Comparison of ENCODE assay signal across 21 cellular contexts in the genomic region with DNA sequence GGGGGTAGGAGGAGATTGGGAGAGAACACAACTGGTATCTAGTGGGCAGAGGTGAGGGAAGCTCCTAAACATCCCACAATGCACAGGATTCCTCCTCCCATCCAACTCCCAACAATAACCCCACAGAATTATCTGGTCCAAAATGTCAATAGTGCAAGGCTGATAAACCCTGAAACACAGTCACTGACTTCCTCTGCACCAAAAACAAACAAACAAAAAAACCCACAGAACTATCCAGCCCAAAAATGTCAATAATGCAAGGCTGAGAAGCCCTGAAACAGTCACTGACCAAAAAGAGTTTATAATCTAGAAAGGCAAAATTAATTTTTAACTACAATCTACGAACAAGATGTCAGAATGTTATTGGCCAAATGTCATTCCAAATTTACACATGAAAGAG. TPM values are rescaled to one million over a fixed set of nuclear protein-coding genes. Genes with fewer than 3 reads are reported as not detected.
A peak's percentile ranks its signal among the peaks of the same experiment; 100 is the strongest.
DNase-seq lines count a peak whose midpoint lies in the region; ATAC-seq, FAIRE-seq and TF ChIP-seq lines count a peak whose summit lies in the region.
"Had no signal": no experiment of that assay in that cellular context is flagged by ENCODE, and none has a peak within 500 bp of the region (broad histone marks: within the 10 kb centered on the region; RNA-seq: fewer than 3 reads in every experiment).

No MANE protein-coding gene starts in this region.

- BruUV-seq in HepG2 (replicated peaks; lab: Mats Ljungman, UMichigan) = no TSS peak

- no peak overlapping the region for H3K4me3 ChIP-seq in CD8-positive, alpha-beta memory T cell (ENCODE audit: low read length)
- H3K4me3 ChIP-seq in HepG2 (replicated peaks in 1 of 3; ENCODE audit: insufficient read depth in 1 of 3, low read depth in 2 of 3, low read length in 3 of 3) (no peak overlapping the region), BE2C (ENCODE audit: low read depth, low read length) (no peak overlapping the region)
- H3K4me3 ChIP-seq: body of pancreas, esophagus squamous epithelium, gastroesophageal sphincter, GM23248, spleen, tibial artery had no signal

- no peak for TF ChIP-seq POLR2A in HepG2 (IDR thresholded peaks at IDR 0.05; ENCODE audit: insufficient read depth in 1 of 2, low read depth in 2 of 2, low read length in 2 of 2)

- peak overlapping the region; percentile 67 for H3K27ac Mint-ChIP-seq in CD4-positive, alpha-beta T cell
- peak overlapping the region in 5 of 8 donors; percentile 3 to 77 (median 42) for H3K27ac Mint-ChIP-seq in CD8-positive, alpha-beta memory T cell
- peak overlapping the region; percentile 41 for H3K27ac Mint-ChIP-seq in T-helper 17 cell
- H3K27ac Mint-ChIP-seq: effector memory CD8-positive, alpha-beta T cell; stimulated activated naive CD8-positive, alpha-beta T cell treated with anti-CD3 and anti-CD28 coated beads, Interleukin-15, Interleukin-2, amounts not matched to agents 100 ng/mL and 50 ng/mL, for 24 hours had no signal

- POLR2A ChIA-PET in CD4-positive, alpha-beta T cell (lab: Charles Lee) = no interaction called here
- POLR2A ChIA-PET in CD8-positive, alpha-beta memory T cell (lab: Charles Lee) = no interaction called here
- POLR2A ChIA-PET in HepG2 (lab: Yijun Ruan, JAX) = no interaction called here

- ATAC-seq in CD4-positive, alpha-beta T cell (ENCODE audit: poor library complexity) = no peak
- ATAC-seq in T-helper 17 cell (no peak), HepG2 (peak; percentile 80), GM18868 (IDR thresholded peaks at IDR 0.05; ENCODE audit: unreplicated experiment) (no peak), HG03095 (IDR thresholded peaks at IDR 0.05; ENCODE audit: unreplicated experiment) (no peak)
- ATAC-seq: body of pancreas; effector memory CD8-positive, alpha-beta T cell; gastroesophageal sphincter had no signal

- no peak for TF ChIP-seq RAD21 in HepG2 (CRISPR knock-in tag; IDR thresholded peaks at IDR 0.05)

- H3K79me2 ChIP-seq in HepG2 (ENCODE audit: insufficient read depth, low read length) = peaks cover 26% of the 10 kb centered on the region

- H3K9me3 ChIP-seq in CD4-positive, alpha-beta T cell (ENCODE audit: control insufficient read depth, low read length) = no peaks in the 10 kb centered on the region
- no peaks in the 10 kb centered on the region for H3K9me3 ChIP-seq in CD8-positive, alpha-beta memory T cell (ENCODE audit: low read length)
- no peaks in the 10 kb centered on the region for H3K9me3 ChIP-seq in T-helper 17 cell (ENCODE audit: control insufficient read depth, low read length, poor library complexity, severe bottlenecking)
- H3K9me3 ChIP-seq in HepG2 (ENCODE audit: low read length) = no peaks in the 10 kb centered on the region
- no peaks in the 10 kb centered on the region for H3K9me3 ChIP-seq in BE2C
- H3K9me3 ChIP-seq: body of pancreas, esophagus squamous epithelium, gastroesophageal sphincter, spleen, tibial artery had no signal

- H3K9ac ChIP-seq in HepG2 (ENCODE audit: insufficient read depth, low read depth, low read length) = no peak overlapping the region
- H3K9ac ChIP-seq: GM23248 had no signal

- H3K27me3 Mint-ChIP-seq in CD4-positive, alpha-beta T cell = no peaks in the 10 kb centered on the region
- no peaks in the 10 kb centered on the region for H3K27me3 Mint-ChIP-seq in CD8-positive, alpha-beta memory T cell
- no peaks in the 10 kb centered on the region for H3K27me3 Mint-ChIP-seq in T-helper 17 cell
- H3K27me3 Mint-ChIP-seq: effector memory CD8-positive, alpha-beta T cell; stimulated activated naive CD8-positive, alpha-beta T cell treated with anti-CD3 and anti-CD28 coated beads, Interleukin-15, Interleukin-2, amounts not matched to agents 100 ng/mL and 50 ng/mL, for 24 hours had no signal

- TF ChIP-seq EP300 in HepG2 (IDR thresholded peaks at IDR 0.05; ENCODE audit: low read depth in 2 of 2, low read length in 2 of 2) = no peak
- no peak for TF ChIP-seq EP300 in HepG2 (CRISPR knock-in tag; IDR thresholded peaks at IDR 0.05; ENCODE audit: borderline replicate concordance)

- no peaks in the 10 kb centered on the region for H3K27me3 ChIP-seq in CD4-positive, alpha-beta T cell (ENCODE audit: control insufficient read depth, insufficient read depth, low read length)
- no peaks in the 10 kb centered on the region for H3K27me3 ChIP-seq in CD8-positive, alpha-beta memory T cell (ENCODE audit: insufficient read depth, low read length, poor library complexity, severe bottlenecking)
- H3K27me3 ChIP-seq in HepG2 (ENCODE audit: control insufficient read depth in 1 of 2, insufficient read depth in 2 of 2, low read length in 2 of 2) (no peaks in the 10 kb centered on the region), BE2C (no peaks in the 10 kb centered on the region)
- H3K27me3 ChIP-seq: body of pancreas, esophagus squamous epithelium, gastroesophageal sphincter, spleen, tibial artery had no signal

- in situ Hi-C loops in HepG2 (cut with HindIII; ENCODE audit: extremely low pct_ligation_motif_present, low pct_unique_long_range_greater_than_20kb) = no loop called here

- intact Hi-C loops in CD4-positive, alpha-beta T cell (cut with DNase I, micrococcal nuclease) = no loop called here
- intact Hi-C loops in HepG2 (cut with micrococcal nuclease; ENCODE audit: unreplicated experiment) = no loop called here

- no peak for DNase-seq in CD4-positive, alpha-beta T cell
- no peak for DNase-seq in CD8-positive, alpha-beta memory T cell
- DNase-seq in T-helper 17 cell (no peak), HepG2 (ENCODE audit: low spot score) (peak; percentile 51), BE2C (no peak)
- DNase-seq: body of pancreas; DND-41; effector memory CD8-positive, alpha-beta T cell; esophagus squamous epithelium; islet precursor cell; NCI-H2171; NCI-H524 treated with DMSO at 0.1 percent for 48 hours; RPMI8226; spleen; stimulated activated CD4-positive, alpha-beta T cell treated with anti-CD3 and anti-CD28 coated beads, Interleukin-4, amount 100 ng/mL, for 1 hour; tibial artery had no signal

- H3K9me3 Mint-ChIP-seq in CD4-positive, alpha-beta T cell = no peaks in the 10 kb centered on the region
- no peaks in the 10 kb centered on the region for H3K9me3 Mint-ChIP-seq in CD8-positive, alpha-beta memory T cell
- H3K9me3 Mint-ChIP-seq: effector memory CD8-positive, alpha-beta T cell; stimulated activated naive CD8-positive, alpha-beta T cell treated with anti-CD3 and anti-CD28 coated beads, Interleukin-15, Interleukin-2, amounts not matched to agents 100 ng/mL and 50 ng/mL, for 24 hours had no signal

- WGBS in HepG2 (ENCODE audit: low lambda C conversion rate) = 32% methylated on average over 1 of the region's 1 CpG

- TF ChIP-seq CTCF in CD4-positive, alpha-beta T cell (IDR thresholded peaks at IDR 0.05) = no peak
- no peak for TF ChIP-seq CTCF in HepG2 (CRISPR knock-in tag; IDR thresholded peaks at IDR 0.05)
- no peak for TF ChIP-seq CTCF in BE2C (IDR thresholded peaks at IDR 0.05; ENCODE audit: low read depth, low read length)

- H2AFZ ChIP-seq in HepG2 (ENCODE audit: low read length) = no peak overlapping the region
- H2AFZ ChIP-seq: GM23248 had no signal

- H3K36me3 ChIP-seq in CD8-positive, alpha-beta memory T cell (ENCODE audit: insufficient read depth, low read length) = peaks cover 9% of the 10 kb centered on the region
- H3K36me3 ChIP-seq in HepG2 (replicated peaks in 1 of 2; ENCODE audit: control insufficient read depth in 1 of 2, insufficient read depth in 2 of 2, low read length in 2 of 2) (peaks cover 0 to 24% of the 10 kb centered on the region in 2 experiments; a peak in 2 of 5 replicates), BE2C (no peaks in the 10 kb centered on the region; the same call in 1 of the 2 replicates)

- peaks cover 68% of the 10 kb centered on the region for H3K4me1 Mint-ChIP-seq in CD4-positive, alpha-beta T cell (ENCODE audit: low read depth)
- H3K4me1 Mint-ChIP-seq in CD8-positive, alpha-beta memory T cell = peaks cover 46 to 80% (median 71%) of the 10 kb centered on the region in 3 donors
- peaks cover 32% of the 10 kb centered on the region for H3K4me1 Mint-ChIP-seq in T-helper 17 cell

- peak; percentile 56 for FAIRE-seq in HepG2 (lab: Jason Lieb, UNC)

- H3K27ac ChIP-seq in CD4-positive, alpha-beta T cell (ENCODE audit: low read depth, low read length) = no peak overlapping the region
- H3K27ac ChIP-seq in CD8-positive, alpha-beta memory T cell (ENCODE audit: low read depth, low read length) = no peak overlapping the region
- no peak overlapping the region for H3K27ac ChIP-seq in HepG2 (ENCODE audit: extremely low read length, insufficient read depth, low read length)
- H3K27ac ChIP-seq: body of pancreas, esophagus squamous epithelium, gastroesophageal sphincter, spleen, tibial artery had no signal

- no peak overlapping the region for H3K4me3 Mint-ChIP-seq in CD4-positive, alpha-beta T cell
- no peak overlapping the region for H3K4me3 Mint-ChIP-seq in CD8-positive, alpha-beta memory T cell
- H3K4me3 Mint-ChIP-seq in T-helper 17 cell = no peak overlapping the region
- H3K4me3 Mint-ChIP-seq: effector memory CD8-positive, alpha-beta T cell; stimulated activated naive CD8-positive, alpha-beta T cell treated with anti-CD3 and anti-CD28 coated beads, Interleukin-15, Interleukin-2, amounts not matched to agents 100 ng/mL and 50 ng/mL, for 24 hours had no signal

- H3K4me1 ChIP-seq in CD8-positive, alpha-beta memory T cell (ENCODE audit: insufficient read depth, low read length) = peaks cover 7% of the 10 kb centered on the region
- H3K4me1 ChIP-seq in HepG2 (ENCODE audit: insufficient read depth, low read length) (peaks cover 17% of the 10 kb centered on the region), BE2C (no peaks in the 10 kb centered on the region)
- H3K4me1 ChIP-seq: gastroesophageal sphincter had no signal

- no peaks in the 10 kb centered on the region; the same call in 1 of the 2 replicates for H4K20me1 ChIP-seq in HepG2 (ENCODE audit: insufficient read depth, low read length)

- H3K4me2 ChIP-seq in HepG2 (ENCODE audit: low read depth, low read length) = 0 out of 2 replicates have a peak overlapping the region, but pooled peaks have one; percentile 1

- H3K36me3 Mint-ChIP-seq in CD4-positive, alpha-beta T cell (ENCODE audit: low read depth) = peaks cover 90% of the 10 kb centered on the region
- peaks cover 0 to 79% (median 37%) of the 10 kb centered on the region in 3 donors for H3K36me3 Mint-ChIP-seq in CD8-positive, alpha-beta memory T cell
- peaks cover 8% of the 10 kb centered on the region for H3K36me3 Mint-ChIP-seq in T-helper 17 cell (ENCODE audit: low read depth)

- CTCF ChIA-PET in CD4-positive, alpha-beta T cell (lab: Charles Lee) = no interaction called here
- CTCF ChIA-PET in CD8-positive, alpha-beta memory T cell (lab: Charles Lee) = no interaction called here
- CTCF ChIA-PET in HepG2 (lab: Yijun Ruan, JAX; ENCODE audit: low intra/inter-chr PET ratio, low total read pairs) = no interaction called here

RNA-seq across cellular contexts. Expression of a gene that starts 9.8 kb away (rescaled TPM):
- total RNA-seq in CD4-positive, alpha-beta T cell = 10 to 100 TPM; 30.9 to 33.3 TPM
- 10 to 100 TPM; 39.6 to 46.6 TPM for total RNA-seq in CD8-positive, alpha-beta memory T cell
- 27.3 TPM for polyA plus RNA-seq in CD8-positive, alpha-beta memory T cell
- total RNA-seq in T-helper 17 cell (10 to 100 TPM; 38.4 to 49.5 TPM), HepG2 (2016; rRNA removed; fragmentation: Illumina TruSeq; extraction: Trizol) (11.6 and 25.0 TPM in 2 replicates)
- 2.8 and 3.7 TPM in 2 replicates for total RNA-seq in HepG2 (2016; cell fraction: cytosol; rRNA removed; fragmentation: Illumina TruSeq; extraction: Trizol; ENCODE audit: low read depth)
- total RNA-seq in HepG2 (2016; cell fraction: insoluble cytoplasmic fraction; rRNA removed; fragmentation: Illumina TruSeq; extraction: Trizol) = 11.6 and 25.0 TPM in 2 replicates
- 5.9 and 6.3 TPM in 2 replicates for total RNA-seq in HepG2 (2016; cell fraction: membrane; rRNA removed; fragmentation: Illumina TruSeq; extraction: Trizol)
- total RNA-seq in HepG2 (2016; cell fraction: nucleus; rRNA removed; fragmentation: Illumina TruSeq; extraction: Trizol) = 61.6 and 63.5 TPM in 2 replicates
- 11.4 and 12.9 TPM in 2 replicates for polyA plus RNA-seq in HepG2 (2011; rRNA removed)
- 3.8 and 6.5 TPM in 2 replicates for polyA plus RNA-seq in HepG2 (2011; cell fraction: cytosol; rRNA removed)
- polyA plus RNA-seq in HepG2 (2011; cell fraction: nucleus; rRNA removed) = 26.3 and 30.8 TPM in 2 replicates
- 17.1 and 18.0 TPM in 2 replicates for polyA plus RNA-seq in HepG2 (2012)
- 0.63 and 0.97 TPM in 2 replicates for polyA plus RNA-seq in HepG2 (2016; cell fraction: cytosol; fragmentation: Illumina TruSeq; extraction: Trizol; ENCODE audit: low read depth)
- 7.3 and 9.0 TPM in 2 replicates for polyA plus RNA-seq in HepG2 (2016; cell fraction: insoluble cytoplasmic fraction; fragmentation: Illumina TruSeq; extraction: Trizol; ENCODE audit: low read depth)
- 2.0 and 2.1 TPM in 2 replicates for polyA plus RNA-seq in HepG2 (2016; cell fraction: membrane; fragmentation: Illumina TruSeq; extraction: Trizol; ENCODE audit: low read depth)
- 67.2 and 75.3 TPM in 2 replicates for polyA plus RNA-seq in HepG2 (2016; cell fraction: nucleus; fragmentation: Illumina TruSeq; extraction: Trizol; ENCODE audit: insufficient read depth, low read depth)
- polyA minus RNA-seq in HepG2 (2011; rRNA and poly(A)+ RNA removed; ENCODE audit: low replicate concordance) = 23.8 and 34.6 TPM in 2 replicates
- 14.5 and 21.2 TPM in 2 replicates for polyA minus RNA-seq in HepG2 (2011; cell fraction: cytosol; rRNA and poly(A)+ RNA removed)
- 107 and 108 TPM in 2 replicates for polyA minus RNA-seq in HepG2 (2011; cell fraction: nucleus; rRNA and poly(A)+ RNA removed)
- polyA plus RNA-seq in BE2C (2012; ENCODE audit: insufficient read depth, insufficient read length, low read depth) = 13.8 TPM
